In genomic region chr7:18541189-18541870, GRCh38 we compare ENCODE assay signal across 9 cellular contexts. TPM values are rescaled to one million over a fixed set of nuclear protein-coding genes. Genes with fewer than 3 reads are reported as not detected.
DNase-seq lines count a peak whose midpoint lies in the region; ATAC-seq, FAIRE-seq and TF ChIP-seq lines count a peak whose summit lies in the region.
"Had no signal": no experiment of that assay in that cellular context is flagged by ENCODE, and none has a peak within 500 bp of the region (broad histone marks: within the 10 kb centered on the region; RNA-seq: fewer than 3 reads in every experiment).

No MANE protein-coding gene starts in this region.

- no peaks in the 10 kb centered on the region for H3K9me3 Mint-ChIP-seq in nephron

- no peaks in the 10 kb centered on the region for H3K27me3 ChIP-seq in endothelial cell of umbilical vein (ENCODE audit: control insufficient read depth in 2 of 2, insufficient read depth in 2 of 2, low read length in 2 of 2)
- no peaks in the 10 kb centered on the region for H3K27me3 ChIP-seq in WERI-Rb-1 (ENCODE audit: insufficient read depth, low read depth, severe bottlenecking)

- ATAC-seq in HG02973 (IDR thresholded peaks at IDR 0.05; ENCODE audit: unreplicated experiment) (no peak), GM21786 (IDR thresholded peaks at IDR 0.05; ENCODE audit: unreplicated experiment) (no peak)

- no peak for TF ChIP-seq POLR2A in endothelial cell of umbilical vein (IDR thresholded peaks at IDR 0.05; ENCODE audit: low read depth, low read length)

- H3K9ac ChIP-seq in endothelial cell of umbilical vein (replicated peaks; ENCODE audit: extremely low read depth, insufficient read depth, low read length), result peak overlapping the region; percentile 27

- H3K9me3 ChIP-seq in endothelial cell of umbilical vein (replicated peaks; ENCODE audit: control insufficient read depth, insufficient read depth, low read length) (no peaks in the 10 kb centered on the region), WERI-Rb-1 (ENCODE audit: severe bottlenecking) (no peaks in the 10 kb centered on the region)

- peak; percentile 19 for DNase-seq in AG09319 (ENCODE audit: extremely low read depth, low read depth)
- DNase-seq in NCI-H1092 (lab: John Stamatoyannopoulos, UW), result peak; percentile 14
- peak; percentile 88 for DNase-seq in endothelial cell of umbilical vein (ENCODE audit: low read depth, low spot score)
- no peak for DNase-seq in CD1c-positive myeloid dendritic cell (ENCODE audit: extremely low spot score)
- no peak for DNase-seq in WERI-Rb-1
- DNase-seq: RPMI8226 had no signal

- no peaks in the 10 kb centered on the region for H3K79me2 ChIP-seq in endothelial cell of umbilical vein (ENCODE audit: control insufficient read depth, insufficient read depth, low read length)

- intact Hi-C loops in endothelial cell of umbilical vein (cut with micrococcal nuclease), result loop anchor here (1.0 kb wide), 2 partner anchors 32 to 115 kb away; no protein-coding TSS in a partner anchor

- no peaks in the 10 kb centered on the region for H3K36me3 ChIP-seq in endothelial cell of umbilical vein (ENCODE audit: control insufficient read depth in 2 of 2, extremely low read depth in 1 of 2, insufficient read depth in 2 of 2, low read length in 2 of 2)
- no peaks in the 10 kb centered on the region for H3K36me3 ChIP-seq in WERI-Rb-1

- H3K36me3 Mint-ChIP-seq in nephron (ENCODE audit: low read depth), result no peaks in the 10 kb centered on the region

- H2AFZ ChIP-seq in endothelial cell of umbilical vein (ENCODE audit: low read depth, low read length), result peak overlapping the region; percentile 85

- no peaks in the 10 kb centered on the region for H3K27me3 Mint-ChIP-seq in nephron (ENCODE audit: low read depth)

- no TSS peak for BruUV-seq in endothelial cell of umbilical vein (replicated peaks; lab: Mats Ljungman, UMichigan)

- no peak for FAIRE-seq in endothelial cell of umbilical vein (lab: Jason Lieb, UNC)

- CTCF ChIA-PET in endothelial cell of umbilical vein (lab: Charles Lee), result interaction anchor here (0.7 to 1.8 kb wide), 6 partner anchors 11 to 196 kb away, joined by 3 to 5 read pairs (median 4); no protein-coding TSS in a partner anchor

- H3K4me1 ChIP-seq in endothelial cell of umbilical vein (ENCODE audit: control insufficient read depth, extremely low read depth, insufficient read depth, low read length), result peaks cover 4% of the 10 kb centered on the region

- dilution Hi-C loops in endothelial cell of umbilical vein (cut with MboI; ENCODE audit: extremely low pct_ligation_motif_present, low sequenced_read_pairs), result no loop called here

- H3K9me1 ChIP-seq in endothelial cell of umbilical vein (replicated peaks; ENCODE audit: control insufficient read depth, extremely low read depth, insufficient read depth, low read length), result no peaks in the 10 kb centered on the region

- POLR2A ChIA-PET in endothelial cell of umbilical vein (lab: Charles Lee), result no interaction called here

- H3K4me3 ChIP-seq in endothelial cell of umbilical vein (replicated peaks in 1 of 3; ENCODE audit: insufficient read depth in 1 of 3, low read depth in 1 of 3, low read length in 3 of 3), result no peak overlapping the region
- H3K4me3 ChIP-seq in WERI-Rb-1 (ENCODE audit: low read depth, low read length), result no peak overlapping the region

- no peak overlapping the region for H3K4me3 Mint-ChIP-seq in nephron

- peak overlapping the region; percentile 70 for H3K4me2 ChIP-seq in endothelial cell of umbilical vein (ENCODE audit: insufficient read depth, low read length)

- peak overlapping the region; percentile 81 to 84 (median 84) for H3K27ac Mint-ChIP-seq in nephron

- H3K4me1 Mint-ChIP-seq in nephron, result peaks cover 42% of the 10 kb centered on the region

- H3K27ac ChIP-seq in endothelial cell of umbilical vein (ENCODE audit: insufficient read depth, low read depth, low read length) (peak overlapping the region; percentile 62), WERI-Rb-1 (no peak overlapping the region)

- no peaks in the 10 kb centered on the region for H4K20me1 ChIP-seq in endothelial cell of umbilical vein (replicated peaks; ENCODE audit: control insufficient read depth, extremely low read depth, insufficient read depth, low read length)

- no peak for TF ChIP-seq CTCF in AG09319 (IDR thresholded peaks at IDR 0.05; ENCODE audit: low read depth, low read length)
- TF ChIP-seq CTCF in endothelial cell of umbilical vein (IDR thresholded peaks at IDR 0.05; ENCODE audit: extremely low read depth in 1 of 2, insufficient read depth in 1 of 2, low read depth in 1 of 2, low read length in 2 of 2), result no peak
- no peak for TF ChIP-seq CTCF in nephron (IDR thresholded peaks at IDR 0.05; ENCODE audit: unreplicated experiment in 3 of 3)
- TF ChIP-seq CTCF in WERI-Rb-1 (IDR thresholded peaks at IDR 0.05; ENCODE audit: low read depth, low read length), result no peak

TF ChIP-seq in endothelial cell of umbilical vein, 7 proteins besides CTCF, POLR2A, EP300 and RAD21:
- TF ChIP-seq, protein P1, sequence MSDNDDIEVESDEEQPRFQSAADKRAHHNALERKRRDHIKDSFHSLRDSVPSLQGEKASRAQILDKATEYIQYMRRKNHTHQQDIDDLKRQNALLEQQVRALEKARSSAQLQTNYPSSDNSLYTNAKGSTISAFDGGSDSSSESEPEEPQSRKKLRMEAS (IDR thresholded peaks at IDR 0.05; ENCODE audit: insufficient read depth, insufficient read length), result no peak
- TF ChIP-seq JUN (IDR thresholded peaks at IDR 0.05; ENCODE audit: borderline replicate concordance, insufficient read depth, insufficient read length, low read depth), result peak; percentile 23

RNA-seq across cellular contexts. Expression of gene HDAC9, which starts 45.8 kb away (rescaled TPM):
- 11.6 and 14.6 TPM in 2 replicates for total RNA-seq in endothelial cell of umbilical vein
- polyA plus RNA-seq in endothelial cell of umbilical vein, result 1.8 and 2.8 TPM in 2 replicates
- 1.4 and 1.9 TPM in 2 replicates for polyA plus RNA-seq in endothelial cell of umbilical vein (2011; cell fraction: cytosol; rRNA removed)
- polyA plus RNA-seq in endothelial cell of umbilical vein (2011; cell fraction: nucleus; rRNA removed), result 3.8 and 6.5 TPM in 2 replicates
- polyA plus RNA-seq in endothelial cell of umbilical vein (2012), result 1.7 and 2.6 TPM in 2 replicates
- polyA minus RNA-seq in endothelial cell of umbilical vein, result 24.3 and 25.2 TPM in 2 replicates
- not detected for polyA minus RNA-seq in endothelial cell of umbilical vein (2011; cell fraction: cytosol; rRNA and poly(A)+ RNA removed)
- 36.2 and 37.7 TPM in 2 replicates for polyA minus RNA-seq in endothelial cell of umbilical vein (2011; cell fraction: nucleus; rRNA and poly(A)+ RNA removed)

Comparison
In these comparisons a context has a peak if more than half of its experiments do, and no peak if none do; other contexts are left out.
1. DNase-seq: peak in AG09319 (single experiment), NCI-H1092 (single experiment) and endothelial cell of umbilical vein (single experiment); none in CD1c-positive myeloid dendritic cell (single experiment) and WERI-Rb-1 (single experiment).